17 cellular contexts compared by ENCODE assay signal in the genomic region with DNA sequence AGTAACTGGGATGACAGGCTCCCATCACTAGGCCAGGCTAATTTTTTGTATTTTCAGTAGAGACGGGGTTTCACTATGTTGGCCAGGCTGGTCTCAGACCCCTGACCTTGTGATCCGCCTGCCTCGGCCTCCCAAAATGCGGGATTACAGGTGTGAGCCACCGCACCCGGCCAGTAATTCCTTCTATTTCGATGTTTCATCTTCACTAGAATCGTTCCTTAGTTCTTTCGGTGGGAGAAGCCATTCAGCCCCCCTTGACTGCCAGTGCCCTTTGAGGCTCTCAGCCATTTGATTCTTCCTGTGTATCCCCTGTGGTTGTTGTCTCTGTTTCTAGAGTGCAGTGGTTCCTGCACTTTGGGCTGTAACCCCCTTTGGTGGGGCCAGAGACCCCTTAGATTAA.
A peak's percentile ranks its signal among the peaks of the same experiment; 100 is the strongest.
DNase-seq lines count a peak whose midpoint lies in the region; ATAC-seq and TF ChIP-seq lines count a peak whose summit lies in the region.
"Had no signal": no experiment of that assay in that cellular context is flagged by ENCODE, and none has a peak within 500 bp of the region (broad histone marks: within the 10 kb centered on the region; RNA-seq: fewer than 3 reads in every experiment).

No MANE protein-coding gene starts in this region.

- no peaks in the 10 kb centered on the region for H4K20me1 ChIP-seq in OCI-LY1 (ENCODE audit: insufficient read depth, low read length)

- H3K4me3 ChIP-seq in OCI-LY1 (ENCODE audit: low read depth, low read length, poor library complexity, severe bottlenecking) = no peak overlapping the region
- H3K4me3 ChIP-seq in brain microvascular endothelial cell (ENCODE audit: low read depth, low read length) = no peak overlapping the region
- no peak overlapping the region for H3K4me3 ChIP-seq in stomach
- H3K4me3 ChIP-seq in adrenal gland = no peak overlapping the region
- H3K4me3 ChIP-seq: thoracic aorta had no signal

- H3K9me2 ChIP-seq in OCI-LY1 (ENCODE audit: low read depth, low read length) = no peaks in the 10 kb centered on the region

- TF ChIP-seq POLR2A in stomach (IDR thresholded peaks at IDR 0.05) = no peak
- TF ChIP-seq POLR2A in adrenal gland (IDR thresholded peaks at IDR 0.05) = no peak

- no peak for TF ChIP-seq CTCF in OCI-LY1 (IDR thresholded peaks at IDR 0.05; ENCODE audit: low read length)
- no peak for TF ChIP-seq CTCF in brain microvascular endothelial cell (IDR thresholded peaks at IDR 0.05; ENCODE audit: low read depth, low read length, missing control alignments)
- no peak for TF ChIP-seq CTCF in stomach (IDR thresholded peaks at IDR 0.05)
- no peak for TF ChIP-seq CTCF in adrenal gland (IDR thresholded peaks at IDR 0.05)

- no peaks in the 10 kb centered on the region for H3F3A ChIP-seq in OCI-LY1 (ENCODE audit: insufficient read depth, low read length)

- no peak overlapping the region for H2AFZ ChIP-seq in OCI-LY1 (ENCODE audit: low read length)
- H2AFZ ChIP-seq: parathyroid adenoma had no signal

- H3K27ac Mint-ChIP-seq in T-helper 1 cell treated with Interleukin-12 subunit alpha and Interleukin-12 subunit beta and Interleukin-4 antibody, amounts not matched to agents 30 μg/mL and 1 μg/mL, for 36 hours = peak overlapping the region; percentile 32
- H3K27ac Mint-ChIP-seq: activated CD8-positive, alpha-beta T cell treated with anti-CD3 and anti-CD28 coated beads, Interleukin-2, amount 10 ng/mL, durations not matched to agents 7 days and 5 days; activated T-helper 2 cell treated with anti-CD3 and anti-CD28 coated beads, Interferon-gamma antibody, Interleukin-2, Interleukin-4, amounts not matched to agents 10 μg/mL and 5 μg/mL and 100 μg/mL, durations not matched to agents 14 hours and 24 hours and 36 hours; effector memory CD8-positive, alpha-beta T cell had no signal

- DNase-seq in T-helper 1 cell = no peak
- no peak for DNase-seq in brain microvascular endothelial cell
- peak; percentile 16 for DNase-seq in retina
- no peak for DNase-seq in stomach
- DNase-seq in adrenal gland = no peak
- DNase-seq: 8988T; activated CD8-positive, alpha-beta T cell treated with anti-CD3 and anti-CD28 coated beads, Interleukin-2, amount 10 ng/mL, durations not matched to agents 7 days and 5 days; effector memory CD8-positive, alpha-beta T cell; left ventricle myocardium superior; NCI-H1105 treated with DMSO at 0.1 percent for 48 hours; stimulated activated CD8-positive, alpha-beta memory T cell treated with anti-CD3 and anti-CD28 coated beads, Interleukin-4, amount 100 ng/mL, for 48 hours had no signal

- H3K27me3 ChIP-seq in OCI-LY1 (ENCODE audit: insufficient read depth, low read length) (no peaks in the 10 kb centered on the region), brain microvascular endothelial cell (replicated peaks) (no peaks in the 10 kb centered on the region), stomach (no peaks in the 10 kb centered on the region), adrenal gland (no peaks in the 10 kb centered on the region)

- in situ Hi-C loops in brain microvascular endothelial cell (cut with HindIII; ENCODE audit: low pct_ligation_motif_present, low sequenced_read_pairs) = no loop called here

- H3K9me3 Mint-ChIP-seq in T-helper 1 cell treated with Interleukin-12 subunit alpha and Interleukin-12 subunit beta and Interleukin-4 antibody, amounts not matched to agents 30 μg/mL and 1 μg/mL, for 36 hours = no peaks in the 10 kb centered on the region
- H3K9me3 Mint-ChIP-seq: activated T-helper 2 cell treated with anti-CD3 and anti-CD28 coated beads, Interferon-gamma antibody, Interleukin-2, Interleukin-4, amounts not matched to agents 10 μg/mL and 5 μg/mL and 100 μg/mL, durations not matched to agents 14 hours and 24 hours and 36 hours; effector memory CD8-positive, alpha-beta T cell had no signal

- H3K9me3 ChIP-seq in OCI-LY1 (ENCODE audit: low read length) (no peaks in the 10 kb centered on the region), stomach (no peaks in the 10 kb centered on the region), adrenal gland (replicated peaks in 1 of 3) (no peaks in the 10 kb centered on the region)
- H3K9me3 ChIP-seq: thoracic aorta had no signal

- 97 to 99% (median 98%) methylated on average over 9 of the region's 9 CpGs for WGBS in stomach, 5 donors
- WGBS in adrenal gland, 4 donors = 95 to 97% (median 96%) methylated on average over 9 of the region's 9 CpGs

- peaks cover 30% of the 10 kb centered on the region for H3K36me3 Mint-ChIP-seq in T-helper 1 cell treated with Interleukin-12 subunit alpha and Interleukin-12 subunit beta and Interleukin-4 antibody, amounts not matched to agents 30 μg/mL and 1 μg/mL, for 36 hours (ENCODE audit: low read depth)

- H3K4me1 Mint-ChIP-seq in T-helper 1 cell treated with Interleukin-12 subunit alpha and Interleukin-12 subunit beta and Interleukin-4 antibody, amounts not matched to agents 30 μg/mL and 1 μg/mL, for 36 hours (ENCODE audit: low read depth) = peaks cover 37% of the 10 kb centered on the region

- H3K36me3 ChIP-seq in OCI-LY1 (ENCODE audit: insufficient read depth, low read length) (no peaks in the 10 kb centered on the region), brain microvascular endothelial cell (replicated peaks) (no peaks in the 10 kb centered on the region), stomach (peaks cover 0 to 16% (median 2%) of the 10 kb centered on the region in 4 donors), adrenal gland (replicated peaks in 1 of 2) (no peaks in the 10 kb centered on the region)
- H3K36me3 ChIP-seq: thoracic aorta had no signal

- H3K4me2 ChIP-seq in OCI-LY1 (ENCODE audit: low read length) = peak overlapping the region; percentile 50; the same call in 1 of the 2 replicates

- peak overlapping the region; percentile 59 for H3K9ac ChIP-seq in OCI-LY1 (ENCODE audit: low read length)
- H3K9ac ChIP-seq: parathyroid adenoma had no signal

- H3K27me3 Mint-ChIP-seq in T-helper 1 cell treated with Interleukin-12 subunit alpha and Interleukin-12 subunit beta and Interleukin-4 antibody, amounts not matched to agents 30 μg/mL and 1 μg/mL, for 36 hours (ENCODE audit: low read depth) = no peaks in the 10 kb centered on the region
- H3K27me3 Mint-ChIP-seq: effector memory CD8-positive, alpha-beta T cell had no signal

- no peaks in the 10 kb centered on the region for H3K79me2 ChIP-seq in OCI-LY1 (ENCODE audit: insufficient read depth, low read length)

- H3K4me1 ChIP-seq in OCI-LY1 (ENCODE audit: insufficient read depth, low read length, severe bottlenecking) = peaks cover 98% of the 10 kb centered on the region
- peaks cover 0 to 41% (median 23%) of the 10 kb centered on the region in 4 donors for H3K4me1 ChIP-seq in stomach
- H3K4me1 ChIP-seq in adrenal gland (replicated peaks in 1 of 2) = peaks cover 15 to 43% of the 10 kb centered on the region in 2 donors

- ATAC-seq in HG02840 (IDR thresholded peaks at IDR 0.05; ENCODE audit: low FRiP score, unreplicated experiment) = no peak
- ATAC-seq: activated CD8-positive, alpha-beta T cell treated with anti-CD3 and anti-CD28 coated beads, Interleukin-2, amount 10 ng/mL, durations not matched to agents 7 days and 5 days; effector memory CD8-positive, alpha-beta T cell; left ventricle myocardium superior had no signal

- intact Hi-C loops in stomach (cut with DNase I; ENCODE audit: low total_unique reads) = no loop called here
- intact Hi-C loops in adrenal gland (cut with DNase I) = no loop called here

- TF ChIP-seq EP300 in stomach (IDR thresholded peaks at IDR 0.05) = no peak

- H3K4me3 Mint-ChIP-seq in T-helper 1 cell treated with Interleukin-12 subunit alpha and Interleukin-12 subunit beta and Interleukin-4 antibody, amounts not matched to agents 30 μg/mL and 1 μg/mL, for 36 hours = no peak overlapping the region
- H3K4me3 Mint-ChIP-seq: activated CD8-positive, alpha-beta T cell treated with anti-CD3 and anti-CD28 coated beads, Interleukin-2, amount 10 ng/mL, durations not matched to agents 7 days and 5 days; effector memory CD8-positive, alpha-beta T cell had no signal

- H3K27ac ChIP-seq in OCI-LY1 (ENCODE audit: low read depth, low read length, poor library complexity, severe bottlenecking) = peak overlapping the region; percentile 94
- H3K27ac ChIP-seq in brain microvascular endothelial cell = peak overlapping the region; percentile 88
- peak overlapping the region in 1 of 5 donors; percentile 49 for H3K27ac ChIP-seq in stomach
- no peak overlapping the region for H3K27ac ChIP-seq in adrenal gland
- H3K27ac ChIP-seq: parathyroid adenoma, thoracic aorta had no signal

Comparison
In these comparisons a context has a peak if more than half of its experiments do, and no peak if none do; other contexts are left out.
1. H3K27ac ChIP-seq: peak in OCI-LY1 (single experiment) and brain microvascular endothelial cell (single experiment); none in adrenal gland (0 of 5).